Comparison of ENCODE assay signal across 18 cellular contexts in genomic region chr10:36344240-36344639, GRCh38.
DNase-seq lines count a peak whose midpoint lies in the region; ATAC-seq and TF ChIP-seq lines count a peak whose summit lies in the region.
"Had no signal": no experiment of that assay in that cellular context is flagged by ENCODE, and none has a peak within 500 bp of the region (broad histone marks: within the 10 kb centered on the region; RNA-seq: fewer than 3 reads in every experiment).

No MANE protein-coding gene starts in this region.

- H2AFZ ChIP-seq in SK-N-SH (ENCODE audit: low read depth): peak overlapping the region; percentile 23; the same call in 1 of the 2 replicates

- H3K4me2 ChIP-seq in SK-N-SH: peak overlapping the region; percentile 66

- ATAC-seq in foreskin keratinocyte (peak; percentile 85), heart right ventricle (no peak), GM21390 (IDR thresholded peaks at IDR 0.05; ENCODE audit: unreplicated experiment) (no peak)
- ATAC-seq: activated CD8-positive, alpha-beta T cell treated with anti-CD3 and anti-CD28 coated beads for 36 hours; right cardiac atrium had no signal

- CTCF ChIA-PET in SK-N-SH (lab: Yijun Ruan, JAX): no interaction called here

- POLR2A ChIA-PET in SK-N-SH (lab: Yijun Ruan, JAX): no interaction called here

- H3K4me3 ChIP-seq in SK-N-SH (ENCODE audit: low read depth in 2 of 2, low read length in 1 of 2) (no peak overlapping the region), heart right ventricle (no peak overlapping the region)
- H3K4me3 ChIP-seq: HAP-1, testis had no signal

- no peaks in the 10 kb centered on the region for H4K20me1 ChIP-seq in SK-N-SH (ENCODE audit: insufficient read depth)

- WGBS in SK-N-SH (ENCODE audit: low lambda C conversion rate): 15% methylated on average over 2 of the region's 2 CpGs
- 39 to 54% methylated on average over 2 of the region's 2 CpGs for WGBS in heart right ventricle, 2 donors

- peak; percentile 28 to 92; a peak in 2 of 4 replicates for TF ChIP-seq EP300 in SK-N-SH (IDR thresholded peaks at IDR 0.05; ENCODE audit: borderline replicate concordance in 1 of 2, low read depth in 1 of 2, low read length in 1 of 2)

- H3K9me2 ChIP-seq in SK-N-SH: no peaks in the 10 kb centered on the region

- peaks cover 0 to 18% of the 10 kb centered on the region in 2 experiments; a peak in 2 of 4 replicates for H3K4me1 ChIP-seq in SK-N-SH (ENCODE audit: control insufficient read depth in 1 of 2, insufficient read depth in 2 of 2, low read depth in 1 of 2, low read length in 1 of 2)
- H3K4me1 ChIP-seq in foreskin keratinocyte: peaks cover 21% of the 10 kb centered on the region
- peaks cover 0 to 5% (median 0%) of the 10 kb centered on the region in 9 donors for H3K4me1 ChIP-seq in heart right ventricle
- H3K4me1 ChIP-seq: HAP-1, testis had no signal

- no peak for TF ChIP-seq CTCF in SK-N-SH (IDR thresholded peaks at IDR 0.05)
- no peak for TF ChIP-seq CTCF in foreskin keratinocyte (conservative IDR thresholded peaks at IDR 0.05)
- TF ChIP-seq CTCF in heart right ventricle (IDR thresholded peaks at IDR 0.05): no peak

- peaks cover 32% of the 10 kb centered on the region for H3F3A ChIP-seq in SK-N-SH (replicated peaks; ENCODE audit: insufficient read depth)

- H3K36me3 ChIP-seq in SK-N-SH (replicated peaks in 1 of 2; ENCODE audit: control insufficient read depth in 1 of 2, insufficient read depth in 2 of 2, low read length in 1 of 2): no peaks in the 10 kb centered on the region
- H3K36me3 ChIP-seq in heart right ventricle: no peaks in the 10 kb centered on the region
- H3K36me3 ChIP-seq: HAP-1 had no signal

- intact Hi-C loops in heart right ventricle (cut with DNase I): no loop called here

- no peaks in the 10 kb centered on the region for H3K9me3 ChIP-seq in SK-N-SH
- H3K9me3 ChIP-seq in heart right ventricle: no peaks in the 10 kb centered on the region
- H3K9me3 ChIP-seq: HAP-1, testis had no signal

- H3K9ac ChIP-seq in SK-N-SH: peak overlapping the region; percentile 55; the same call in 1 of the 2 replicates

- DNase-seq in EL: peak; percentile 3
- no peak for DNase-seq in SK-N-SH
- DNase-seq in foreskin keratinocyte: peak in 1 of 2 donors; percentile 64
- peak; percentile 43 for DNase-seq in retina
- DNase-seq in 8988T: no peak
- no peak for DNase-seq in heart right ventricle
- no peak for DNase-seq in NCI-H1694 (lab: John Stamatoyannopoulos, UW)
- DNase-seq: activated CD8-positive, alpha-beta T cell treated with anti-CD3 and anti-CD28 coated beads for 36 hours; activated naive CD4-positive, alpha-beta T cell; DND-41; immature natural killer cell; KG1; NCI-H1092 treated with DMSO at 0.1 percent for 48 hours; NCI-H2107; testis had no signal

- H3K27ac ChIP-seq in SK-N-SH (ENCODE audit: low read depth in 2 of 2, low read length in 1 of 2) (peak overlapping the region; percentile 48 to 94; a peak in 3 of 4 replicates), foreskin keratinocyte (peak overlapping the region; percentile 54), heart right ventricle (peak overlapping the region in 1 of 10 donors; percentile 38)
- H3K27ac ChIP-seq: testis had no signal

- no peaks in the 10 kb centered on the region for H3K27me3 ChIP-seq in SK-N-SH (ENCODE audit: insufficient read depth)
- H3K27me3 ChIP-seq in foreskin keratinocyte: no peaks in the 10 kb centered on the region
- no peaks in the 10 kb centered on the region for H3K27me3 ChIP-seq in heart right ventricle
- H3K27me3 ChIP-seq: testis had no signal

- no peaks in the 10 kb centered on the region for H3K79me2 ChIP-seq in SK-N-SH (ENCODE audit: insufficient read depth)

- TF ChIP-seq RAD21 in SK-N-SH (IDR thresholded peaks at IDR 0.05; ENCODE audit: low read length): no peak

TF ChIP-seq in SK-N-SH, 30 proteins besides CTCF, POLR2A, EP300 and RAD21:
- no peak for TF ChIP-seq SMC3 (IDR thresholded peaks at IDR 0.05; ENCODE audit: low read depth, low read length)
- peak; percentile 27; the same call in 1 of the 2 replicates for TF ChIP-seq POLR2AphosphoS5 (IDR thresholded peaks at IDR 0.05; ENCODE audit: low read depth, low read length)
- no peak for TF ChIP-seq USF1 (IDR thresholded peaks at IDR 0.05; ENCODE audit: borderline replicate concordance, low read depth)
- TF ChIP-seq JUND (IDR thresholded peaks at IDR 0.05): peak; percentile 83
- TF ChIP-seq FOSL2 (IDR thresholded peaks at IDR 0.05; ENCODE audit: borderline replicate concordance, low read depth): peak; percentile 69
- TF ChIP-seq CHD2 (IDR thresholded peaks at IDR 0.05; ENCODE audit: low read length, partially characterized antibody): no peak
- TF ChIP-seq RXRA (IDR thresholded peaks at IDR 0.05; ENCODE audit: borderline replicate concordance, low read depth): no peak
- peak; percentile 63; the same call in 1 of the 2 replicates for TF ChIP-seq TEAD4 (IDR thresholded peaks at IDR 0.05; ENCODE audit: borderline replicate concordance, insufficient read depth)
- peak; percentile 90 for TF ChIP-seq TCF12 (IDR thresholded peaks at IDR 0.05)
- peak; percentile 69; the same call in 1 of the 2 replicates for TF ChIP-seq FOXM1 (IDR thresholded peaks at IDR 0.05; ENCODE audit: low read depth)
- no peak for TF ChIP-seq RFX5 (IDR thresholded peaks at IDR 0.05; ENCODE audit: low read length)
- TF ChIP-seq SIN3A (IDR thresholded peaks at IDR 0.05; ENCODE audit: borderline replicate concordance, low read depth, low read length): no peak
- TF ChIP-seq GABPA (IDR thresholded peaks at IDR 0.05; ENCODE audit: low read depth): no peak
- no peak for TF ChIP-seq IRF3 (IDR thresholded peaks at IDR 0.05; ENCODE audit: low read depth, low read length)
- TF ChIP-seq ZBTB33 (IDR thresholded peaks at IDR 0.05; ENCODE audit: borderline replicate concordance, low read depth): no peak
- TF ChIP-seq EZH2phosphoT487 (IDR thresholded peaks at IDR 0.05; ENCODE audit: borderline replicate concordance, low read depth): no peak
- peak; percentile 96 for TF ChIP-seq PBX3 (IDR thresholded peaks at IDR 0.05)
- TF ChIP-seq NFIC (IDR thresholded peaks at IDR 0.05; ENCODE audit: borderline replicate concordance): peak; percentile 20; the same call in 1 of the 2 replicates
- no peak for TF ChIP-seq GATA2 (CRISPR knock-in tag; IDR thresholded peaks at IDR 0.05)

Comparison
In these comparisons a context has a peak if more than half of its experiments do, and no peak if none do; other contexts are left out.
1. DNase-seq: peak in EL (single experiment) and retina (single experiment); none in SK-N-SH (single experiment), 8988T (single experiment), heart right ventricle (0 of 2) and NCI-H1694 (single experiment).